24 cellular contexts compared by ENCODE assay signal in the genomic region with DNA sequence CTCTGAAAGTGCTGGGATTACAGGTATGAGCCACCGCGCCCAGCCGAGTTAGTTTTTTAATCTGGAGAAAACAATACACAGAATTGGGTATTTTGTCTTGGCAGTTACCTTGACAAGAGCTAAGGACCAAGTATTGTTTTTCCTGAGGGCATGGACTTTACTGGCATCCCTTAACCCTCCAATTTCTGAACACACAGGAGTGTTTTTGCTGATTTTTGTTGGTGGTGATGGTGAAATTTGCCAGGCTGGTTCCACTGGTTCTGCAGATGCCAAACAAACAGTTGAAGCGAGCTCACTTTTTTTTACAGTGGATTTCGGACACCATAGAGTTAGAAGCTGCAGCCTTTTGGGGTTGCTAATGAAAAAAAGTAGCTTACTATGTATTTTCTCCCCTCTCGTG. TPM values are rescaled to one million over a fixed set of nuclear protein-coding genes. Genes with fewer than 3 reads are reported as not detected.
DNase-seq lines count a peak whose midpoint lies in the region; ATAC-seq and TF ChIP-seq lines count a peak whose summit lies in the region.
"Had no signal": no experiment of that assay in that cellular context is flagged by ENCODE, and none has a peak within 500 bp of the region (broad histone marks: within the 10 kb centered on the region; RNA-seq: fewer than 3 reads in every experiment).

No MANE protein-coding gene starts in this region.

- H3K36me3 ChIP-seq in prostate gland, result no peaks in the 10 kb centered on the region
- peaks cover 7 to 13% of the 10 kb centered on the region in 2 experiments for H3K36me3 ChIP-seq in trophoblast cell (ENCODE audit: control insufficient read depth in 1 of 2, insufficient read depth in 2 of 2, low read length in 2 of 2)
- H3K36me3 ChIP-seq: thyroid gland had no signal

- H3K9ac ChIP-seq in trophoblast cell (ENCODE audit: low read length), result no peak overlapping the region

- H4K91ac ChIP-seq in trophoblast cell (ENCODE audit: low read depth, low read length), result no peak overlapping the region

- H3K27ac Mint-ChIP-seq in IgD-negative memory B cell, result peak overlapping the region in 2 of 3 donors; percentile 21 to 47
- H3K27ac Mint-ChIP-seq: activated CD4-positive, alpha-beta memory T cell treated with anti-CD3 and anti-CD28 coated beads, Interleukin-2, amount 10 ng/mL, durations not matched to agents 7 days and 5 days had no signal

- H2BK12ac ChIP-seq in trophoblast cell (ENCODE audit: low read length), result no peak overlapping the region

- no peak overlapping the region for H2AFZ ChIP-seq in trophoblast cell (ENCODE audit: insufficient read depth, low read length, poor library complexity)

- no peak overlapping the region for H3K4ac ChIP-seq in trophoblast cell (ENCODE audit: low read depth, low read length)

- no peaks in the 10 kb centered on the region for H3K79me1 ChIP-seq in trophoblast cell (ENCODE audit: low read length)

- peaks cover 7 to 9% (median 7%) of the 10 kb centered on the region in 3 donors for H3K4me1 Mint-ChIP-seq in IgD-negative memory B cell

- no peak overlapping the region for H3K4me2 ChIP-seq in trophoblast cell (ENCODE audit: low read length)

- H3K27ac ChIP-seq in prostate gland (peak overlapping the region; percentile 75 to 87), trophoblast cell (ENCODE audit: low read depth, low read length) (no peak overlapping the region)
- H3K27ac ChIP-seq: brain microvascular endothelial cell had no signal

- peaks cover 3% of the 10 kb centered on the region for H3K36me3 Mint-ChIP-seq in IgD-negative memory B cell

- H3K18ac ChIP-seq in trophoblast cell (ENCODE audit: low read length), result no peak overlapping the region

- H3K79me2 ChIP-seq in trophoblast cell (ENCODE audit: control insufficient read depth, insufficient read depth, low read length, poor library complexity), result peaks cover 5% of the 10 kb centered on the region

- H2AK5ac ChIP-seq in trophoblast cell (ENCODE audit: low read length), result no peak overlapping the region

- DNase-seq in SIG-M5 treated with dmso at 0.1 percent for 504 hours (lab: John Stamatoyannopoulos, UW; ENCODE audit: unreplicated experiment), result peak; percentile 13
- no peak for DNase-seq in SIG-M5 (lab: John Stamatoyannopoulos, UW)
- DNase-seq in prostate gland (ENCODE audit: low spot score), result peak; percentile 61
- DNase-seq in trophoblast cell, result no peak
- DNase-seq: 8988T; activated CD4-positive, alpha-beta memory T cell treated with anti-CD3 and anti-CD28 coated beads, Interleukin-2, amount 10 ng/mL, durations not matched to agents 7 days and 5 days; activated CD8-positive, alpha-beta memory T cell treated with anti-CD3 and anti-CD28 coated beads, Interleukin-2, amount 50 U/mL, for 48 hours; brain microvascular endothelial cell; CD4-positive, alpha-beta memory T cell; DMS 273 treated with DMSO at 0.1 percent for 48 hours; effector CD8-positive, alpha-beta T cell; kidney; NCI-H1105; NCI-H2081; NCI-H226; T-helper 1 cell had no signal

- H3K9me3 Mint-ChIP-seq in IgD-negative memory B cell, result no peaks in the 10 kb centered on the region
- H3K9me3 Mint-ChIP-seq: activated CD4-positive, alpha-beta memory T cell treated with anti-CD3 and anti-CD28 coated beads, Interleukin-2, amount 10 ng/mL, durations not matched to agents 7 days and 5 days; CD4-positive, alpha-beta memory T cell; stimulated activated naive CD8-positive, alpha-beta T cell treated with anti-CD3 and anti-CD28 coated beads, Interleukin-15, Interleukin-2, amounts not matched to agents 100 ng/mL and 50 ng/mL, for 24 hours had no signal

- no peak for TF ChIP-seq POLR2A in prostate gland (IDR thresholded peaks at IDR 0.05)

- no peak overlapping the region for H3K4me3 ChIP-seq in prostate gland
- H3K4me3 ChIP-seq in trophoblast cell (ENCODE audit: low read depth, low read length), result no peak overlapping the region
- H3K4me3 ChIP-seq: lung, thyroid gland had no signal

- no peak overlapping the region for H3K14ac ChIP-seq in trophoblast cell (ENCODE audit: low read length)

- H4K8ac ChIP-seq in trophoblast cell (ENCODE audit: low read depth, low read length), result no peak overlapping the region

- intact Hi-C loops in prostate gland (cut with DNase I), result no loop called here

- no peak overlapping the region for H4K12ac ChIP-seq in trophoblast cell (ENCODE audit: low read depth, low read length)

- H3K27me3 ChIP-seq in prostate gland (replicated peaks; ENCODE audit: insufficient read depth), result no peaks in the 10 kb centered on the region
- H3K27me3 ChIP-seq in trophoblast cell (ENCODE audit: insufficient read depth, low read length), result no peaks in the 10 kb centered on the region
- H3K27me3 ChIP-seq: brain microvascular endothelial cell, thyroid gland had no signal

- no peaks in the 10 kb centered on the region for H3K27me3 Mint-ChIP-seq in IgD-negative memory B cell
- H3K27me3 Mint-ChIP-seq: activated CD4-positive, alpha-beta memory T cell treated with anti-CD3 and anti-CD28 coated beads, Interleukin-2, amount 10 ng/mL, durations not matched to agents 7 days and 5 days; CD4-positive, alpha-beta memory T cell; stimulated activated naive CD8-positive, alpha-beta T cell treated with anti-CD3 and anti-CD28 coated beads, Interleukin-15, Interleukin-2, amounts not matched to agents 100 ng/mL and 50 ng/mL, for 24 hours had no signal

- no peak overlapping the region for H2BK120ac ChIP-seq in trophoblast cell (ENCODE audit: insufficient read depth, low read length, poor library complexity)

- TF ChIP-seq CTCF in prostate gland (IDR thresholded peaks at IDR 0.05), result no peak

- no peak overlapping the region for H2BK5ac ChIP-seq in trophoblast cell (ENCODE audit: low read depth, low read length, poor library complexity)

- WGBS in prostate gland, result 53% methylated on average over 6 of the region's 6 CpGs
- no CpG with 5 or more reads among the region's 6 CpGs for WGBS in trophoblast cell (ENCODE audit: extremely low coverage, insufficient coverage, insufficient read length)

- peaks cover 12% of the 10 kb centered on the region for H3K4me1 ChIP-seq in prostate gland (replicated peaks)
- H3K4me1 ChIP-seq in trophoblast cell (ENCODE audit: control insufficient read depth in 1 of 2, insufficient read depth in 2 of 2, low read length in 2 of 2), result peaks cover 0 to 5% of the 10 kb centered on the region in 2 experiments

- H3K23ac ChIP-seq in trophoblast cell (ENCODE audit: low read length), result no peak overlapping the region

- no peak overlapping the region for H3K4me3 Mint-ChIP-seq in IgD-negative memory B cell
- H3K4me3 Mint-ChIP-seq: activated CD4-positive, alpha-beta memory T cell treated with anti-CD3 and anti-CD28 coated beads, Interleukin-2, amount 10 ng/mL, durations not matched to agents 7 days and 5 days; CD4-positive, alpha-beta memory T cell; stimulated activated naive CD8-positive, alpha-beta T cell treated with anti-CD3 and anti-CD28 coated beads, Interleukin-15, Interleukin-2, amounts not matched to agents 100 ng/mL and 50 ng/mL, for 24 hours had no signal

- ATAC-seq in esophagus mucosa, result peak; percentile 62
- ATAC-seq in HG03280 (IDR thresholded peaks at IDR 0.05; ENCODE audit: unreplicated experiment), result no peak
- ATAC-seq in HG03521 (IDR thresholded peaks at IDR 0.05; ENCODE audit: unreplicated experiment), result no peak
- ATAC-seq: activated CD4-positive, CD25-positive, alpha-beta regulatory T cell treated with anti-CD3 and anti-CD28 coated beads, Interleukin-2, amount 50 U/mL, for 24 hours had no signal

- H3K9me3 ChIP-seq in prostate gland, result no peaks in the 10 kb centered on the region
- H3K9me3 ChIP-seq in trophoblast cell (ENCODE audit: insufficient read depth, low read depth, low read length), result no peaks in the 10 kb centered on the region
- H3K9me3 ChIP-seq: thyroid gland had no signal

RNA-seq across cellular contexts. Expression of gene SH3D21, which starts 37.2 kb away (rescaled TPM):
- polyA plus RNA-seq in IgD-negative memory B cell, result 0.46 TPM
- total RNA-seq in esophagus mucosa (9.2 TPM), prostate gland (10 to 100 TPM in 1 of 2 donors, 1 to 10 TPM in 1; 8.1 to 10.6 TPM)
- polyA plus RNA-seq in trophoblast cell (2013), result 14.7 and 15.0 TPM in 2 replicates
- polyA plus RNA-seq: CD4-positive, alpha-beta memory T cell had no signal

RNA-seq across cellular contexts. Expression of gene THRAP3, which starts 44.7 kb away (rescaled TPM):
- 97.9 TPM for polyA plus RNA-seq in IgD-negative memory B cell
- total RNA-seq in esophagus mucosa, result 72.0 TPM
- 100 to 1,000 TPM; 100 to 123 TPM for total RNA-seq in prostate gland
- polyA plus RNA-seq in trophoblast cell (2013), result 95.1 and 102 TPM in 2 replicates

RNA-seq across cellular contexts. Expression of gene EVA1B, which starts 54.5 kb away (rescaled TPM):
- not detected for polyA plus RNA-seq in IgD-negative memory B cell
- total RNA-seq in esophagus mucosa (3.7 TPM), prostate gland (10 to 100 TPM; 67.1 to 78.7 TPM)
- 35.3 and 37.7 TPM in 2 replicates for polyA plus RNA-seq in trophoblast cell (2013)

Comparison
In these comparisons a context has a peak if more than half of its experiments do, and no peak if none do; other contexts are left out.
1. DNase-seq: peak in SIG-M5 treated with dmso at 0.1 percent for 504 hours (single experiment) and prostate gland (single experiment); none in SIG-M5 (single experiment) and trophoblast cell (0 of 2).
2. RNA of gene EVA1B, which starts 54.5 kb away (total RNA-seq): 67.1 to 78.7 TPM in prostate gland; 3.7 TPM in esophagus mucosa (single experiment); every median in the first group is over 10 times any median in the second.